In the genomic region with DNA sequence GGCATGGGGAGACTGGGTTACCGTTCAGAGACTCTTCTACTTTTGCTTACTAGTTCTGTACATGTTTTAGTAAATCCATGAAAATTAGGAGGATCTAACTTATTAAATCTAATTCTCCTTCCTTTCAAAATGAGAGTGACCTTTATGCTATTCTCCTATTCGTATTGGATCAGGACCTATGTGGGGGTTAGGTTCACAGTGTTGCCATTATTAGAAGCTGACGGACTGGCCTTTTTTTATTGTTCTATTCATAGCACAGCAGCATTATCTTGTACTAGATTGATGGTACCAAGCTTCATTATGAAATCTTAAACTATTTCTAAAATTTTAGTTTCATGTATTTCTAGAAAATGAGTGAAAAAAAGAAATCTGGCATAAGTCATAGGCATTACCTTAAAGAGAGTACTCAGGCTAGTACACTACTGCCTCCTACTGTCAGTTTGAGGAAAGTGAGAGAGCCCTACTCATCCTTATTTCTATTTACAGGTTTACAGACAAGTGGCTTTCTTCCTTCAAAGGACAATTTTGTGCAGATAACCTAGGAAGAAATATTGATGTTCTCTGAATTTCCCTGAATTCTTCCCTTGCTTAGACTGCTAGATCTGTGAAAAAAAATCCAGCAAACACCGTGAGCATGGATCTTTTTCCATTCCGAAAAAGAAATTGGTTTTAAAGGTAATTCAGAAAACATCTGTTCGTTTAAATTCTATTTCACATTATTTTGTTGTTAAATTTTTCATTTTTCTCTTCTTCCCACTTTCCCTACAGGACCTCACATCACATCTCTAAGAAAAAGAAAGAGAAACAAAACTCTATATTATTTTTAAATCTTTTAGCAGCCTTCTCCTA, we compare ENCODE assay signal across 8 cellular contexts.
A peak's percentile ranks its signal among the peaks of the same experiment; 100 is the strongest.
DNase-seq lines count a peak whose midpoint lies in the region; ATAC-seq and TF ChIP-seq lines count a peak whose summit lies in the region.

No MANE protein-coding gene starts in this region.

- intact Hi-C loops in activated T-helper 2 cell treated with anti-CD3 and anti-CD28 coated beads, Interferon-gamma antibody, Interleukin-2, Interleukin-4, amounts not matched to agents 10 μg/mL and 5 μg/mL and 100 μg/mL, durations not matched to agents 14 hours and 24 hours and 36 hours (cut with micrococcal nuclease): loop anchor here (1.0 to 2.0 kb wide), 2 partner anchors 286 to 651 kb away; no protein-coding TSS in a partner anchor

- H3K36me3 Mint-ChIP-seq in activated T-helper 2 cell treated with anti-CD3 and anti-CD28 coated beads, Interferon-gamma antibody, Interleukin-2, Interleukin-4, amounts not matched to agents 10 μg/mL and 5 μg/mL and 100 μg/mL, durations not matched to agents 14 hours and 24 hours and 36 hours (ENCODE audit: low read depth): no peaks in the 10 kb centered on the region

- no peak overlapping the region for H3K4me3 Mint-ChIP-seq in activated T-helper 2 cell treated with anti-CD3 and anti-CD28 coated beads, Interferon-gamma antibody, Interleukin-2, Interleukin-4, amounts not matched to agents 10 μg/mL and 5 μg/mL and 100 μg/mL, durations not matched to agents 14 hours and 24 hours and 36 hours (ENCODE audit: low read depth)

- no peaks in the 10 kb centered on the region for H3K9me3 Mint-ChIP-seq in activated T-helper 2 cell treated with anti-CD3 and anti-CD28 coated beads, Interferon-gamma antibody, Interleukin-2, Interleukin-4, amounts not matched to agents 10 μg/mL and 5 μg/mL and 100 μg/mL, durations not matched to agents 14 hours and 24 hours and 36 hours

- H3K27me3 Mint-ChIP-seq in activated T-helper 2 cell treated with anti-CD3 and anti-CD28 coated beads, Interferon-gamma antibody, Interleukin-2, Interleukin-4, amounts not matched to agents 10 μg/mL and 5 μg/mL and 100 μg/mL, durations not matched to agents 14 hours and 24 hours and 36 hours (ENCODE audit: low read depth): no peaks in the 10 kb centered on the region

- peaks cover 3% of the 10 kb centered on the region for H3K4me1 Mint-ChIP-seq in activated T-helper 2 cell treated with anti-CD3 and anti-CD28 coated beads, Interferon-gamma antibody, Interleukin-2, Interleukin-4, amounts not matched to agents 10 μg/mL and 5 μg/mL and 100 μg/mL, durations not matched to agents 14 hours and 24 hours and 36 hours (ENCODE audit: low read depth)

- no peak overlapping the region for H3K4me3 ChIP-seq in AG09309 (ENCODE audit: control insufficient read depth, low read depth, low read length)

- H3K27ac Mint-ChIP-seq in activated T-helper 2 cell treated with anti-CD3 and anti-CD28 coated beads, Interferon-gamma antibody, Interleukin-2, Interleukin-4, amounts not matched to agents 10 μg/mL and 5 μg/mL and 100 μg/mL, durations not matched to agents 14 hours and 24 hours and 36 hours: no peak overlapping the region

- peak; percentile 70 for ATAC-seq in GM18498 (IDR thresholded peaks at IDR 0.05; ENCODE audit: unreplicated experiment)
- ATAC-seq in HG02852 (IDR thresholded peaks at IDR 0.05; ENCODE audit: unreplicated experiment): peak; percentile 82

- peak; percentile 84 for TF ChIP-seq CTCF in AG09309 (IDR thresholded peaks at IDR 0.05; ENCODE audit: control insufficient read depth, insufficient read depth, low read depth, low read length, missing control alignments)

- peak; percentile 38 for DNase-seq in AG09309 (ENCODE audit: low read depth)
- DNase-seq in NCI-H2107 treated with DMSO at 0.1 percent for 48 hours (lab: John Stamatoyannopoulos, UW; ENCODE audit: unreplicated experiment): peak; percentile 22
- peak; percentile 75 for DNase-seq in astrocyte of the hippocampus (ENCODE audit: low read depth, low spot score)
- peak; percentile 9 for DNase-seq in iPS DF 19.7 (ENCODE audit: low read depth, low spot score)
- peak; percentile 33 for DNase-seq in stromal cell of bone marrow (ENCODE audit: low read depth)
- no peak for DNase-seq in activated T-helper 2 cell treated with anti-CD3 and anti-CD28 coated beads, Interferon-gamma antibody, Interleukin-2, Interleukin-4, amounts not matched to agents 10 μg/mL and 5 μg/mL and 100 μg/mL, durations not matched to agents 14 hours and 24 hours and 36 hours (ENCODE audit: low spot score)
